16 cellular contexts compared by ENCODE assay signal in genomic region chr3:141442421-141442820, GRCh38. TPM values are rescaled to one million over a fixed set of nuclear protein-coding genes. Genes with fewer than 3 reads are reported as not detected.
DNase-seq lines count a peak whose midpoint lies in the region; ATAC-seq and TF ChIP-seq lines count a peak whose summit lies in the region.
"Had no signal": no experiment of that assay in that cellular context is flagged by ENCODE, and none has a peak within 500 bp of the region (broad histone marks: within the 10 kb centered on the region; RNA-seq: fewer than 3 reads in every experiment).

No MANE protein-coding gene starts in this region.

- H3K27me3 Mint-ChIP-seq in activated T-helper 2 cell treated with anti-CD3 and anti-CD28 coated beads, Interferon-gamma antibody, Interleukin-2, Interleukin-4, amounts not matched to agents 10 μg/mL and 5 μg/mL and 100 μg/mL, durations not matched to agents 14 hours and 24 hours and 36 hours (ENCODE audit: low read depth): no peaks in the 10 kb centered on the region
- H3K27me3 Mint-ChIP-seq: type B pancreatic cell had no signal

- ATAC-seq in SK-N-SH treated with all-trans-retinoic acid at 6 μM for 48 hours (no peak), upper lobe of left lung (ENCODE audit: low FRiP score in 2 of 2) (no peak), GM19452 (IDR thresholded peaks at IDR 0.05; ENCODE audit: unreplicated experiment) (no peak)

- H3K27me3 ChIP-seq in SK-N-SH (ENCODE audit: insufficient read depth) (no peaks in the 10 kb centered on the region), esophagus muscularis mucosa (no peaks in the 10 kb centered on the region), muscle layer of duodenum (ENCODE audit: low read depth, low read length) (no peaks in the 10 kb centered on the region), upper lobe of left lung (no peaks in the 10 kb centered on the region), mesendoderm (ENCODE audit: insufficient read depth, low read length, poor library complexity) (no peaks in the 10 kb centered on the region)
- H3K27me3 ChIP-seq: adrenal gland had no signal

- intact Hi-C loops in esophagus muscularis mucosa (cut with DNase I): no loop called here
- intact Hi-C loops in activated T-helper 2 cell treated with anti-CD3 and anti-CD28 coated beads, Interferon-gamma antibody, Interleukin-2, Interleukin-4, amounts not matched to agents 10 μg/mL and 5 μg/mL and 100 μg/mL, durations not matched to agents 14 hours and 24 hours and 36 hours (cut with micrococcal nuclease): no loop called here

- H3K9me2 ChIP-seq in SK-N-SH: no peaks in the 10 kb centered on the region

- no peaks in the 10 kb centered on the region for H3K9me3 ChIP-seq in SK-N-SH
- no peaks in the 10 kb centered on the region for H3K9me3 ChIP-seq in esophagus muscularis mucosa
- no peaks in the 10 kb centered on the region for H3K9me3 ChIP-seq in muscle layer of duodenum (ENCODE audit: control insufficient read depth in 1 of 2, low read length in 2 of 2)
- H3K9me3 ChIP-seq in upper lobe of left lung: no peaks in the 10 kb centered on the region
- H3K9me3 ChIP-seq: adrenal gland had no signal

- no peak for TF ChIP-seq POLR2A in esophagus muscularis mucosa (IDR thresholded peaks at IDR 0.05; ENCODE audit: low read depth)
- no peak for TF ChIP-seq POLR2A in upper lobe of left lung (IDR thresholded peaks at IDR 0.05)

- H3K36me3 ChIP-seq in SK-N-SH (replicated peaks in 1 of 2; ENCODE audit: control insufficient read depth in 1 of 2, insufficient read depth in 2 of 2, low read length in 1 of 2) (peaks cover 56 to 58% of the 10 kb centered on the region in 2 experiments), esophagus muscularis mucosa (peaks cover 11 to 61% (median 38%) of the 10 kb centered on the region in 4 donors), muscle layer of duodenum (ENCODE audit: control insufficient read depth in 1 of 2, insufficient read depth in 2 of 2, low read length in 2 of 2) (peaks cover 36 to 53% of the 10 kb centered on the region in 2 donors), upper lobe of left lung (peaks cover 16 to 62% (median 39%) of the 10 kb centered on the region in 4 donors), mesendoderm (ENCODE audit: control insufficient read depth, insufficient read depth, low read length) (peaks cover 10% of the 10 kb centered on the region)

- no peak overlapping the region for H2BK15ac ChIP-seq in mesendoderm (replicated peaks; ENCODE audit: low read depth)

- H3K9ac ChIP-seq in SK-N-SH (no peak overlapping the region), mesendoderm (ENCODE audit: low read length) (no peak overlapping the region)

- no peaks in the 10 kb centered on the region for H3K9me3 Mint-ChIP-seq in activated T-helper 2 cell treated with anti-CD3 and anti-CD28 coated beads, Interferon-gamma antibody, Interleukin-2, Interleukin-4, amounts not matched to agents 10 μg/mL and 5 μg/mL and 100 μg/mL, durations not matched to agents 14 hours and 24 hours and 36 hours
- H3K9me3 Mint-ChIP-seq: GM23338 had no signal

- peak overlapping the region; percentile 61; the same call in 1 of the 2 replicates for H3K4me2 ChIP-seq in SK-N-SH
- H3K4me2 ChIP-seq in mesendoderm (ENCODE audit: low read length): no peak overlapping the region
- H3K4me2 ChIP-seq: GM23338 had no signal

- H3F3A ChIP-seq in SK-N-SH (replicated peaks; ENCODE audit: insufficient read depth): peaks cover 31% of the 10 kb centered on the region

- TF ChIP-seq RAD21 in SK-N-SH (IDR thresholded peaks at IDR 0.05; ENCODE audit: low read length): no peak

- H3K4me3 ChIP-seq in SK-N-SH (ENCODE audit: low read depth in 2 of 2, low read length in 1 of 2): no peak overlapping the region
- H3K4me3 ChIP-seq in esophagus muscularis mucosa: peak overlapping the region; percentile 19 to 28 (median 22)
- peak overlapping the region in 1 of 2 donors; percentile 20 for H3K4me3 ChIP-seq in muscle layer of duodenum (ENCODE audit: low read depth in 1 of 2, low read length in 2 of 2)
- H3K4me3 ChIP-seq in upper lobe of left lung: no peak overlapping the region
- H3K4me3 ChIP-seq in mesendoderm (ENCODE audit: low read length): no peak overlapping the region
- H3K4me3 ChIP-seq: adrenal gland, GM12878, GM23338 had no signal

- no peak overlapping the region for H3K27ac Mint-ChIP-seq in activated T-helper 2 cell treated with anti-CD3 and anti-CD28 coated beads, Interferon-gamma antibody, Interleukin-2, Interleukin-4, amounts not matched to agents 10 μg/mL and 5 μg/mL and 100 μg/mL, durations not matched to agents 14 hours and 24 hours and 36 hours
- H3K27ac Mint-ChIP-seq: GM23338, type B pancreatic cell had no signal

- H2BK5ac ChIP-seq in mesendoderm (ENCODE audit: low read length): no peak overlapping the region

- H3K4me3 Mint-ChIP-seq in activated T-helper 2 cell treated with anti-CD3 and anti-CD28 coated beads, Interferon-gamma antibody, Interleukin-2, Interleukin-4, amounts not matched to agents 10 μg/mL and 5 μg/mL and 100 μg/mL, durations not matched to agents 14 hours and 24 hours and 36 hours (ENCODE audit: low read depth): no peak overlapping the region
- H3K4me3 Mint-ChIP-seq: GM23338, type B pancreatic cell had no signal

- H3K4me1 Mint-ChIP-seq in activated T-helper 2 cell treated with anti-CD3 and anti-CD28 coated beads, Interferon-gamma antibody, Interleukin-2, Interleukin-4, amounts not matched to agents 10 μg/mL and 5 μg/mL and 100 μg/mL, durations not matched to agents 14 hours and 24 hours and 36 hours (ENCODE audit: low read depth): peaks cover 16% of the 10 kb centered on the region

- no peak overlapping the region for H3K56ac ChIP-seq in mesendoderm (ENCODE audit: low read length)

- H3K4ac ChIP-seq in mesendoderm (ENCODE audit: low read depth, low read length): no peak overlapping the region

- H3K27ac ChIP-seq in SK-N-SH (ENCODE audit: low read depth in 2 of 2, low read length in 1 of 2): peak overlapping the region in 1 of 2 experiments; percentile 51; a peak in 1 of 4 replicates
- peak overlapping the region; percentile 80 to 86 (median 82) for H3K27ac ChIP-seq in esophagus muscularis mucosa (replicated peaks in 1 of 4)
- H3K27ac ChIP-seq in muscle layer of duodenum (ENCODE audit: low read length): peak overlapping the region; percentile 88
- H3K27ac ChIP-seq in upper lobe of left lung: peak overlapping the region; percentile 45 to 70 (median 60)
- no peak overlapping the region for H3K27ac ChIP-seq in mesendoderm (ENCODE audit: low read depth, low read length)

- no peak overlapping the region for H4K8ac ChIP-seq in mesendoderm (ENCODE audit: low read depth, low read length)

- CTCF ChIA-PET in SK-N-SH (lab: Yijun Ruan, JAX): interaction anchor here (0.7 to 5.3 kb wide), 13 partner anchors 10 to 131 kb away, joined by 3 to 28 read pairs (median 4); no protein-coding TSS in a partner anchor

- no peaks in the 10 kb centered on the region for H3K79me1 ChIP-seq in mesendoderm (ENCODE audit: low read length)

- no peak overlapping the region; the same call in 1 of the 2 replicates for H2AFZ ChIP-seq in SK-N-SH (ENCODE audit: low read depth)
- H2AFZ ChIP-seq: GM23338 had no signal

- H3K36me3 Mint-ChIP-seq in activated T-helper 2 cell treated with anti-CD3 and anti-CD28 coated beads, Interferon-gamma antibody, Interleukin-2, Interleukin-4, amounts not matched to agents 10 μg/mL and 5 μg/mL and 100 μg/mL, durations not matched to agents 14 hours and 24 hours and 36 hours (ENCODE audit: low read depth): peaks cover 43% of the 10 kb centered on the region

- H3K4me1 ChIP-seq in SK-N-SH (ENCODE audit: control insufficient read depth in 1 of 2, insufficient read depth in 2 of 2, low read depth in 1 of 2, low read length in 1 of 2) (peaks cover 0 to 9% of the 10 kb centered on the region in 2 experiments; a peak in 2 of 4 replicates), esophagus muscularis mucosa (peaks cover 51 to 87% (median 71%) of the 10 kb centered on the region in 4 donors), muscle layer of duodenum (ENCODE audit: control insufficient read depth in 1 of 2, insufficient read depth in 2 of 2, low read length in 2 of 2) (peaks cover 0 to 42% of the 10 kb centered on the region in 2 donors), upper lobe of left lung (peaks cover 14 to 36% (median 23%) of the 10 kb centered on the region in 4 donors), mesendoderm (ENCODE audit: control insufficient read depth, low read depth, low read length) (no peaks in the 10 kb centered on the region)

- no peak overlapping the region for H4K5ac ChIP-seq in mesendoderm (ENCODE audit: low read length)

- no peak overlapping the region for H3K18ac ChIP-seq in mesendoderm (ENCODE audit: low read length)

- WGBS in SK-N-SH (ENCODE audit: low lambda C conversion rate): 93% methylated on average over 12 of the region's 12 CpGs
- WGBS in esophagus muscularis mucosa: 45% methylated on average over 12 of the region's 12 CpGs
- WGBS in upper lobe of left lung, 2 donors: 50 to 54% methylated on average over 12 of the region's 12 CpGs
- WGBS in mesendoderm (ENCODE audit: extremely low coverage, insufficient coverage, low lambda C conversion rate): no CpG with 5 or more reads among the region's 12 CpGs

- no peak overlapping the region for H2AK5ac ChIP-seq in mesendoderm (ENCODE audit: low read length)

- POLR2A ChIA-PET in SK-N-SH (lab: Yijun Ruan, JAX): no interaction called here

- TF ChIP-seq EP300 in SK-N-SH (IDR thresholded peaks at IDR 0.05; ENCODE audit: borderline replicate concordance in 1 of 2, low read depth in 1 of 2, low read length in 1 of 2) (no peak), esophagus muscularis mucosa (IDR thresholded peaks at IDR 0.05) (no peak), upper lobe of left lung (IDR thresholded peaks at IDR 0.05) (no peak)

- no peak overlapping the region for H2BK120ac ChIP-seq in mesendoderm (ENCODE audit: low read depth, low read length)

- no peak overlapping the region for H3K23ac ChIP-seq in mesendoderm (ENCODE audit: low read length)

- TF ChIP-seq CTCF in SK-N-SH (IDR thresholded peaks at IDR 0.05) (no peak), esophagus muscularis mucosa (IDR thresholded peaks at IDR 0.05) (no peak), upper lobe of left lung (IDR thresholded peaks at IDR 0.05) (no peak)

- H3K79me2 ChIP-seq in SK-N-SH (ENCODE audit: insufficient read depth) (peaks cover 26% of the 10 kb centered on the region; the same call in 1 of the 2 replicates), mesendoderm (ENCODE audit: control insufficient read depth, insufficient read depth, low read length) (no peaks in the 10 kb centered on the region)

- DNase-seq in SK-N-SH: no peak
- peak; percentile 89 for DNase-seq in esophagus muscularis mucosa (ENCODE audit: extremely low spot score)
- no peak for DNase-seq in upper lobe of left lung
- DNase-seq in mesendoderm: no peak
- no peak for DNase-seq in activated T-helper 2 cell treated with anti-CD3 and anti-CD28 coated beads, Interferon-gamma antibody, Interleukin-2, Interleukin-4, amounts not matched to agents 10 μg/mL and 5 μg/mL and 100 μg/mL, durations not matched to agents 14 hours and 24 hours and 36 hours (ENCODE audit: low spot score)
- DNase-seq: adrenal gland; DND-41; effector memory CD4-positive, alpha-beta T cell; NCI-H226; retina had no signal

- no peaks in the 10 kb centered on the region for H4K20me1 ChIP-seq in SK-N-SH (ENCODE audit: insufficient read depth)

RNA-seq across cellular contexts. Expression of gene RASA2, which starts 44.4 kb away (rescaled TPM):
- polyA plus RNA-seq in SK-N-SH (2012; rRNA removed): 2.4 and 3.1 TPM in 2 replicates
- 3.1 and 3.7 TPM in 2 replicates for polyA plus RNA-seq in SK-N-SH (2012; cell fraction: cytosol; rRNA removed)
- polyA plus RNA-seq in SK-N-SH (2012; cell fraction: nucleus; rRNA removed): 3.7 and 12.4 TPM in 2 replicates
- total RNA-seq in esophagus muscularis mucosa (10 to 100 TPM in 3 of 4 donors, 1 to 10 TPM in 1; 9.1 to 12.8 (median 10.6) TPM), upper lobe of left lung (10 to 100 TPM; 11.7 to 41.5 (median 21.3) TPM)
- 9.0 TPM for polyA plus RNA-seq in mesendoderm (2013, experiment 1 of 2)
- 8.1 TPM for polyA plus RNA-seq in mesendoderm (2013, experiment 2 of 2)
- total RNA-seq in activated T-helper 2 cell treated with anti-CD3 and anti-CD28 coated beads, Interferon-gamma antibody, Interleukin-2, Interleukin-4, amounts not matched to agents 10 μg/mL and 5 μg/mL and 100 μg/mL, durations not matched to agents 14 hours and 24 hours and 36 hours: 30.0 and 34.5 TPM in 2 replicates

Comparison
In these comparisons a context has a peak if more than half of its experiments do, and no peak if none do; other contexts are left out.
1. H3K4me3 ChIP-seq: peak in esophagus muscularis mucosa (4 of 4); none in SK-N-SH (0 of 2), upper lobe of left lung (0 of 4) and mesendoderm (single experiment).